In the genomic region with DNA sequence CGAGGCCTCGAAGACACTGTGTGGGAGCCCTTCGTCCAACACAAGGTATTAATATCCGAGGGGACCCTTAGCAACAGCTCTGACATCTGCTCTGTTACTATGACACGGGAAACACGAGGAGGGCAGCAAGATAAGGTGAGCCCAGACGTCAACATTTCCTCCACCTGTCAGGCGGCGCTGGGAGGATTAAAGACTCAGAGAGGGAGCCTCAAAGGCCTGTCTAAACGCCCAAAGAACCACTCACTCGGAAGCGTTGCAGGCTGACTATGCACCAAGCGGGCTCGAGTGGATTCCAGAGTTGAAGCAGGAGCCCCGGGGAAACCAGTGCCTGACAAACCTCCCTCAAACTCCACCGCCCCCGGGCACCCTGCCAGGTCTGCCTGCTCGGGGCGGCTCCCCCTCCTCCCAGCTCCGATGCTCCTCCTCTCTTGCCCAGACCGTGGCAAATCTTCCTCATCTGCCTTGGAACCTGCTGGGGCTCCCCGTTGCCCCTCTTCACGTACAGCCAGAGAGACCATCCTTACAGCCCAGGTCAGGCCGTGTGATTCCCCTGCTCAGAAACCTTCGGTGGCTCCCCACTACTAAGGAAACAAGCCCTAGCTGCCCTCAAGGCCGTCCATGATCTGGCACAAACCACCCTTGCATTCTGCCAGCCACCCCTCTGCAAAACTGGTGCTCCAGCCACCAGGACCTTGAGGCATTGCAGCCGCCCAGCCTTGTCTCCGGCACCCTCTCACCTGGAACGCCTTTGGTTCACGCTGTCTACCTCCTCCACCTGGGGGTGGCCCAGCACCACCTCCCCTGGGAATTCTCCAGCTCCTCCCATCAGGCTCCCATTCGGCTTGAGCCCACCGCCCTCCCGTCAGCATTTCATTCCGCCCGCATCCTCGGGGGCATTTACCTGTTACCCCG, we compare ENCODE assay signal across 9 cellular contexts. TPM values are rescaled to one million over a fixed set of nuclear protein-coding genes. Genes with fewer than 3 reads are reported as not detected.
DNase-seq lines count a peak whose midpoint lies in the region; ATAC-seq, FAIRE-seq and TF ChIP-seq lines count a peak whose summit lies in the region.
"Had no signal": no experiment of that assay in that cellular context is flagged by ENCODE, and none has a peak within 500 bp of the region (broad histone marks: within the 10 kb centered on the region; RNA-seq: fewer than 3 reads in every experiment).

No MANE protein-coding gene starts in this region.

- peaks cover 0 to 18% of the 10 kb centered on the region in 2 donors for H3K4me1 ChIP-seq in lung (ENCODE audit: control insufficient read depth in 2 of 2, insufficient read depth in 2 of 2, low read length in 2 of 2)

- H3K27me3 ChIP-seq in lung (ENCODE audit: control insufficient read depth, insufficient read depth), result no peaks in the 10 kb centered on the region

- H3K27me3 Mint-ChIP-seq in activated naive CD8-positive, alpha-beta T cell treated with anti-CD3 and anti-CD28 coated beads, Interleukin-2, amount 50 U/mL, for 24 hours, result peaks cover 12% of the 10 kb centered on the region

- no peaks in the 10 kb centered on the region for H3K9me3 Mint-ChIP-seq in activated naive CD8-positive, alpha-beta T cell treated with anti-CD3 and anti-CD28 coated beads, Interleukin-2, amount 50 U/mL, for 24 hours

- DNase-seq in Right ventricle myocardium superior (peak; percentile 79), Right ventricle myocardium inferior (ENCODE audit: missing footprints) (no peak), lung (ENCODE audit: low spot score) (peak; percentile 81), urothelium cell line (ENCODE audit: low spot score) (peak; percentile 31), HK-2 (ENCODE audit: unreplicated experiment) (no peak)
- DNase-seq in activated naive CD8-positive, alpha-beta T cell treated with anti-CD3 and anti-CD28 coated beads, Interleukin-2, amount 50 U/mL, for 24 hours, result peak; percentile 38

- TF ChIP-seq CTCF in lung (IDR thresholded peaks at IDR 0.05; ENCODE audit: control extremely low read depth, extremely low read depth), result no peak

- 40 to 47% methylated on average over 37 of the region's 37 CpGs for WGBS in lung, 2 donors

- intact Hi-C loops in Right ventricle myocardium superior (cut with DNase I), result no loop called here
- intact Hi-C loops in Right ventricle myocardium inferior (cut with DNase I), result no loop called here

- no peaks in the 10 kb centered on the region for H3K36me3 Mint-ChIP-seq in activated naive CD8-positive, alpha-beta T cell treated with anti-CD3 and anti-CD28 coated beads, Interleukin-2, amount 50 U/mL, for 24 hours (ENCODE audit: low read depth)

- no peak for ATAC-seq in Right ventricle myocardium superior (ENCODE audit: poor library complexity)
- no peak for ATAC-seq in Right ventricle myocardium inferior
- peak; percentile 20 for ATAC-seq in activated naive CD8-positive, alpha-beta T cell treated with anti-CD3 and anti-CD28 coated beads, Interleukin-2, amount 50 U/mL, for 24 hours
- peak; percentile 32 for ATAC-seq in lung (ENCODE audit: insufficient read depth, low FRiP score)
- no peak for ATAC-seq in GM19463 (IDR thresholded peaks at IDR 0.05; ENCODE audit: unreplicated experiment)
- ATAC-seq in GM21515 (IDR thresholded peaks at IDR 0.05; ENCODE audit: unreplicated experiment), result no peak

- H3K4me1 Mint-ChIP-seq in activated naive CD8-positive, alpha-beta T cell treated with anti-CD3 and anti-CD28 coated beads, Interleukin-2, amount 50 U/mL, for 24 hours, result peaks cover 41% of the 10 kb centered on the region

- no peaks in the 10 kb centered on the region for H3K9me3 ChIP-seq in lung (ENCODE audit: control insufficient read depth in 2 of 2, insufficient read depth in 1 of 2, low read length in 1 of 2)
- H3K9me3 ChIP-seq: neutrophil had no signal

- no peak for FAIRE-seq in urothelium cell line (lab: Jason Lieb, UNC)

- no peak overlapping the region for H3K4me3 ChIP-seq in lung

- no peak overlapping the region for H3K4me3 Mint-ChIP-seq in activated naive CD8-positive, alpha-beta T cell treated with anti-CD3 and anti-CD28 coated beads, Interleukin-2, amount 50 U/mL, for 24 hours

- H3K36me3 ChIP-seq in lung (ENCODE audit: control insufficient read depth in 2 of 2, insufficient read depth in 2 of 2, low read length in 2 of 2), result peaks cover 0 to 2% of the 10 kb centered on the region in 2 donors
- H3K36me3 ChIP-seq: neutrophil had no signal

- H3K27ac Mint-ChIP-seq in activated naive CD8-positive, alpha-beta T cell treated with anti-CD3 and anti-CD28 coated beads, Interleukin-2, amount 50 U/mL, for 24 hours, result no peak overlapping the region

- H3K27ac ChIP-seq in lung (ENCODE audit: low read depth in 1 of 2, low read length in 1 of 2), result peak overlapping the region in 1 of 2 donors; percentile 40
- H3K27ac ChIP-seq: neutrophil had no signal

RNA-seq across cellular contexts. Expression of a gene that starts 16.2 kb away (rescaled TPM):
- total RNA-seq in Right ventricle myocardium superior, result 4.6 TPM
- 3.6 TPM for total RNA-seq in Right ventricle myocardium inferior
- total RNA-seq in lung, result 10 to 100 TPM; 21.1 to 76.6 TPM
- 10 to 100 TPM; 19.5 to 22.1 TPM for polyA plus RNA-seq in lung

Comparison
In these comparisons a context has a peak if more than half of its experiments do, and no peak if none do; other contexts are left out.
1. DNase-seq: peak in Right ventricle myocardium superior (single experiment), activated naive CD8-positive, alpha-beta T cell treated with anti-CD3 and anti-CD28 coated beads, Interleukin-2, amount 50 U/mL, for 24 hours (single experiment), lung (single experiment) and urothelium cell line (single experiment); none in Right ventricle myocardium inferior (single experiment) and HK-2 (single experiment).
2. ATAC-seq: peak in activated naive CD8-positive, alpha-beta T cell treated with anti-CD3 and anti-CD28 coated beads, Interleukin-2, amount 50 U/mL, for 24 hours (single experiment) and lung (single experiment); none in Right ventricle myocardium superior (single experiment), Right ventricle myocardium inferior (single experiment), GM19463 (single experiment) and GM21515 (single experiment).